Comparison of ENCODE assay signal across 9 cellular contexts in genomic region chr2:105294844-105295481, GRCh38. TPM values are rescaled to one million over a fixed set of nuclear protein-coding genes. Genes with fewer than 3 reads are reported as not detected.
A peak's percentile ranks its signal among the peaks of the same experiment; 100 is the strongest.
DNase-seq lines count a peak whose midpoint lies in the region; ATAC-seq lines count a peak whose summit lies in the region.
"Had no signal": no experiment of that assay in that cellular context is flagged by ENCODE, and none has a peak within 500 bp of the region (broad histone marks: within the 10 kb centered on the region; RNA-seq: fewer than 3 reads in every experiment).

No MANE protein-coding gene starts in this region.

- H3K4me3 ChIP-seq in GM23248 (no peak overlapping the region), right cardiac atrium (ENCODE audit: low read length) (no peak overlapping the region), skeletal muscle cell (ENCODE audit: low read depth, low read length) (no peak overlapping the region)
- no peak overlapping the region for H3K4me3 ChIP-seq in effector memory CD4-positive, alpha-beta T cell (ENCODE audit: insufficient read depth, low read depth, low read length, poor library complexity, severe bottlenecking)

- H3K9ac ChIP-seq in GM23248 = no peak overlapping the region

- H4K20me1 ChIP-seq in GM23248 (ENCODE audit: insufficient read depth) = no peaks in the 10 kb centered on the region

- in situ Hi-C loops in GM23248 (cut with MboI) = loop anchor here (10.0 kb wide), 1 partner anchor 180 kb away; no protein-coding TSS in a partner anchor

- peaks cover 9% of the 10 kb centered on the region; the same call in 1 of the 2 replicates for H3K36me3 ChIP-seq in GM23248 (ENCODE audit: low read depth)
- H3K36me3 ChIP-seq in effector memory CD4-positive, alpha-beta T cell (ENCODE audit: control insufficient read depth, insufficient read depth, low read length) = peaks cover 48% of the 10 kb centered on the region

- H3K4me2 ChIP-seq in GM23248 (ENCODE audit: unreplicated experiment) = no peak overlapping the region

- H3K79me2 ChIP-seq in GM23248 (ENCODE audit: insufficient read depth) = 0 out of 2 replicates have a peak, but pooled peaks cover 5% of the 10 kb centered on the region

- H3K27ac ChIP-seq in GM23248 = no peak overlapping the region
- H3K27ac ChIP-seq in right cardiac atrium (ENCODE audit: low read length) = no peak overlapping the region
- H3K27ac ChIP-seq in effector memory CD4-positive, alpha-beta T cell (ENCODE audit: insufficient read depth, low read length, poor library complexity, severe bottlenecking) = no peak overlapping the region

- H3F3A ChIP-seq in GM23248 (ENCODE audit: insufficient read depth) = no peaks in the 10 kb centered on the region

- no peaks in the 10 kb centered on the region for H3K27me3 ChIP-seq in GM23248 (replicated peaks; ENCODE audit: insufficient read depth)
- H3K27me3 ChIP-seq in right cardiac atrium (ENCODE audit: control insufficient read depth, insufficient read depth) = no peaks in the 10 kb centered on the region
- H3K27me3 ChIP-seq in effector memory CD4-positive, alpha-beta T cell (replicated peaks; ENCODE audit: control insufficient read depth, insufficient read depth, low read length, poor library complexity, severe bottlenecking) = no peaks in the 10 kb centered on the region

- no peaks in the 10 kb centered on the region for H3K9me2 ChIP-seq in GM23248 (ENCODE audit: insufficient read depth)

- intact Hi-C loops in right cardiac atrium (cut with DNase I) = no loop called here

- H3K4me1 ChIP-seq in GM23248 (ENCODE audit: insufficient read depth) = no peaks in the 10 kb centered on the region
- no peaks in the 10 kb centered on the region for H3K4me1 ChIP-seq in right cardiac atrium (ENCODE audit: control insufficient read depth, insufficient read depth, low read length)
- H3K4me1 ChIP-seq in effector memory CD4-positive, alpha-beta T cell (ENCODE audit: control insufficient read depth, insufficient read depth, low read length, poor library complexity, severe bottlenecking) = no peaks in the 10 kb centered on the region

- ATAC-seq in right cardiac atrium = peak; percentile 45 to 46

- 37 to 42% methylated on average over 5 of the region's 5 CpGs for WGBS in GM23248 (ENCODE audit: low coverage in 1 of 2, low lambda C conversion rate in 2 of 2, missing lambda C conversion rate in 2 of 2), 2 experiments
- WGBS in right cardiac atrium = 37% methylated on average over 5 of the region's 5 CpGs

- H3K9me3 ChIP-seq in GM23248 (ENCODE audit: low read depth) (no peaks in the 10 kb centered on the region), right cardiac atrium (ENCODE audit: control insufficient read depth, low read length) (no peaks in the 10 kb centered on the region)
- no peaks in the 10 kb centered on the region for H3K9me3 ChIP-seq in effector memory CD4-positive, alpha-beta T cell (ENCODE audit: control insufficient read depth, low read length)

- DNase-seq in DMS 273 treated with DMSO at 0.1 percent for 48 hours (lab: John Stamatoyannopoulos, UW) (peak; percentile 22), GM23248 (peak; percentile 77), NCI-H2227 (lab: John Stamatoyannopoulos, UW; ENCODE audit: unreplicated experiment) (peak; percentile 75), amniotic stem cell (lab: John Stamatoyannopoulos, UW) (peak; percentile 51), right cardiac atrium (no peak), skeletal muscle cell (ENCODE audit: low read depth) (peak; percentile 48), T-helper 9 cell (no peak)
- no peak for DNase-seq in effector memory CD4-positive, alpha-beta T cell
- DNase-seq: activated B cell treated with CpG ODN at 0.5 μM for 24 hours had no signal

- 0 out of 2 replicates have a peak overlapping the region, but pooled peaks have one; percentile 37 for H2AFZ ChIP-seq in GM23248

RNA-seq across cellular contexts. Expression of gene TGFBRAP1, which starts 34.6 kb away (rescaled TPM):
- 9.0 and 11.3 TPM in 2 replicates for total RNA-seq in GM23248 (2014; rRNA removed; shearing (Covaris generic))
- polyA plus RNA-seq in GM23248 (2016; fragmentation: Nextera tagmentation; extraction: Ambion mirVana) (8.3 and 8.5 TPM in 2 replicates), right cardiac atrium (3.6 TPM)
- 10 to 100 TPM in 3 of 4 donors, 1 to 10 TPM in 1; 9.9 to 12.5 (median 11.8) TPM for total RNA-seq in right cardiac atrium

RNA-seq across cellular contexts. Expression of gene C2orf49, which starts 42.4 kb away (rescaled TPM):
- total RNA-seq in GM23248 (2014; rRNA removed; shearing (Covaris generic)) = 9.0 and 17.6 TPM in 2 replicates
- 11.4 and 13.6 TPM in 2 replicates for polyA plus RNA-seq in GM23248 (2016; fragmentation: Nextera tagmentation; extraction: Ambion mirVana)
- 10 to 100 TPM; 13.2 to 20.3 (median 17.0) TPM for total RNA-seq in right cardiac atrium
- 15.8 TPM for polyA plus RNA-seq in right cardiac atrium

RNA-seq across cellular contexts. Expression of gene GPR45, which starts 53.4 kb away (rescaled TPM):
- total RNA-seq in GM23248 (2014; rRNA removed; shearing (Covaris generic)) = not detected in 2 replicates
- polyA plus RNA-seq in GM23248 (2016; fragmentation: Nextera tagmentation; extraction: Ambion mirVana) (not detected in 2 replicates), right cardiac atrium (not detected)
- not detected for total RNA-seq in right cardiac atrium
- total RNA-seq: activated B cell treated with CpG ODN at 0.5 μM for 24 hours had no signal

Comparison
In these comparisons a context has a peak if more than half of its experiments do, and no peak if none do; other contexts are left out.
1. DNase-seq: peak in DMS 273 treated with DMSO at 0.1 percent for 48 hours (single experiment), GM23248 (single experiment), NCI-H2227 (single experiment), amniotic stem cell (single experiment) and skeletal muscle cell (single experiment); none in right cardiac atrium (0 of 3), T-helper 9 cell (single experiment) and effector memory CD4-positive, alpha-beta T cell (0 of 3).